In genomic region chr2:130693474-130693873, GRCh38 we compare ENCODE assay signal across 11 cellular contexts. TPM values are rescaled to one million over a fixed set of nuclear protein-coding genes. Genes with fewer than 3 reads are reported as not detected.
DNase-seq lines count a peak whose midpoint lies in the region; ATAC-seq and TF ChIP-seq lines count a peak whose summit lies in the region.
"Not testable (repeated sequence)": the region's sequence is repeated elsewhere in the genome, so short reads cannot be mapped to it uniquely, and the experiment has no call there.
"Had no signal": no experiment of that assay in that cellular context is flagged by ENCODE, and none has a peak within 500 bp of the region (broad histone marks: within the 10 kb centered on the region; RNA-seq: fewer than 3 reads in every experiment).

No MANE protein-coding gene starts in this region.

- not testable (repeated sequence) for TF ChIP-seq POLR2A in NB4 (IDR thresholded peaks at IDR 0.05; ENCODE audit: extremely low read depth, insufficient read length)

- not testable (repeated sequence) for H3K4me3 ChIP-seq in NB4 (ENCODE audit: low read depth, low read length); left lung; psoas muscle
- H3K4me3 ChIP-seq in cardiac muscle cell = peak overlapping the region; percentile 16

- not testable (repeated sequence) for H3K27ac ChIP-seq in cardiac muscle cell, left lung, psoas muscle

- not testable (repeated sequence) for H3K36me3 ChIP-seq in cardiac muscle cell; left lung; psoas muscle (ENCODE audit: insufficient read depth in 1 of 2, low read depth in 1 of 2)

- WGBS in psoas muscle, 3 donors = 2 to 6% (median 4%) methylated on average over 25 to 36 of the region's 37 CpGs

- H3K9me3 ChIP-seq in cardiac muscle cell (ENCODE audit: low read depth); left lung; psoas muscle: not testable (repeated sequence)

- intact Hi-C loops in left lung (cut with DNase I); psoas muscle (cut with DNase I): not testable (repeated sequence)

- ATAC-seq in left lung (peak; percentile 73), psoas muscle (peak in 1 of 4 donors; percentile 27)

- not testable (repeated sequence) for H3K27me3 ChIP-seq in cardiac muscle cell; psoas muscle (ENCODE audit: insufficient read depth in 3 of 3, low read length in 2 of 3)
- H3K27me3 ChIP-seq in left lung = peaks cover 5 to 26% of the 10 kb centered on the region in 2 donors

- not testable (repeated sequence) for H3K4me1 ChIP-seq in cardiac muscle cell (ENCODE audit: low read depth); left lung; psoas muscle

- DNase-seq in NB4 (ENCODE audit: low read depth) (peak; percentile 2), cerebellar cortex (ENCODE audit: low spot score) (peak; percentile 77), cardiac muscle cell (ENCODE audit: low read depth in 1 of 2, low spot score in 1 of 2) (peak; percentile 8 to 71), left lung (peak; percentile 31 to 80), psoas muscle (peak; percentile 17 to 39)
- peak; percentile 1 for DNase-seq in activated CD8-positive, alpha-beta memory T cell treated with anti-CD3 and anti-CD28 coated beads, Interleukin-2, amount 50 U/mL, for 24 hours (ENCODE audit: extremely low read depth)

- TF ChIP-seq CTCF in GM12872 (IDR thresholded peaks at IDR 0.05; ENCODE audit: insufficient read depth, low read depth, low read length) = peak; percentile 36; the same call in 2 of the 3 replicates
- TF ChIP-seq CTCF in NB4 (IDR thresholded peaks at IDR 0.05; ENCODE audit: low read depth, low read length); left lung (IDR thresholded peaks at IDR 0.05); psoas muscle (IDR thresholded peaks at IDR 0.05): not testable (repeated sequence)
- peak; percentile 17 for TF ChIP-seq CTCF in cardiac muscle cell (IDR thresholded peaks at IDR 0.05; ENCODE audit: low read depth, low read length)

RNA-seq across cellular contexts. Expression of gene GPR148, which starts 35.4 kb away (rescaled TPM):
- total RNA-seq in cardiac muscle cell (0.11 TPM in 1 of 2 replicates, not detected in the other), left lung (not detected), psoas muscle (not detected)
- polyA plus RNA-seq in cardiac muscle cell (1.7 TPM in 1 of 2 replicates, not detected in the other), psoas muscle (not detected)
- total RNA-seq: gastrocnemius medialis; HT-29; naive thymus-derived CD4-positive, alpha-beta T cell; Right ventricle myocardium inferior had no signal
- polyA plus RNA-seq: naive thymus-derived CD4-positive, alpha-beta T cell had no signal

Comparison
In these comparisons a context has a peak if more than half of its experiments do, and no peak if none do; other contexts are left out.
1. DNase-seq: peak in every context shown above with its lines; median percentile 77 in cerebellar cortex; 56 in left lung; 40 in cardiac muscle cell; 28 in psoas muscle; 2 in NB4; 1 in activated CD8-positive, alpha-beta memory T cell treated with anti-CD3 and anti-CD28 coated beads, Interleukin-2, amount 50 U/mL, for 24 hours.